Comparison of ENCODE assay signal across 21 cellular contexts in genomic region chr10:29586509-29586908, GRCh38. TPM values are rescaled to one million over a fixed set of nuclear protein-coding genes. Genes with fewer than 3 reads are reported as not detected.
DNase-seq lines count a peak whose midpoint lies in the region; ATAC-seq and TF ChIP-seq lines count a peak whose summit lies in the region.
"Had no signal": no experiment of that assay in that cellular context is flagged by ENCODE, and none has a peak within 500 bp of the region (broad histone marks: within the 10 kb centered on the region; RNA-seq: fewer than 3 reads in every experiment).

No MANE protein-coding gene starts in this region.

- H3K4me2 ChIP-seq in IMR-90 (ENCODE audit: low read depth, low read length) = no peak overlapping the region

- intact Hi-C loops in IMR-90 (cut with micrococcal nuclease) (no loop called here), testis (cut with DNase I; ENCODE audit: low total_unique reads) (no loop called here)

- H3K79me1 ChIP-seq in IMR-90 (ENCODE audit: low read depth in 1 of 2, low read length in 2 of 2) = peaks cover 13 to 78% of the 10 kb centered on the region in 2 experiments

- peaks cover 21% of the 10 kb centered on the region for H3K9me1 ChIP-seq in IMR-90 (ENCODE audit: insufficient read depth, low read length)

- H3K56ac ChIP-seq in IMR-90 (ENCODE audit: extremely low read depth, insufficient read depth, low read length) = no peak overlapping the region

- no peak overlapping the region for H3K27ac ChIP-seq in IMR-90 (ENCODE audit: insufficient read depth, low read length)
- H3K27ac ChIP-seq in testis = peak overlapping the region; percentile 12 to 72
- H3K27ac ChIP-seq: right lobe of liver had no signal

- H2BK5ac ChIP-seq in IMR-90 (ENCODE audit: low read depth, low read length, poor library complexity, severe bottlenecking) = no peak overlapping the region

- TF ChIP-seq RAD21 in IMR-90 (IDR thresholded peaks at IDR 0.05; ENCODE audit: low read length) = no peak

- H3K4me1 ChIP-seq in IMR-90 (ENCODE audit: control insufficient read depth, insufficient read depth, low read length) (peaks cover 26% of the 10 kb centered on the region), testis (peaks cover 35% of the 10 kb centered on the region)

- DNase-seq in IMR-90 (no peak), chondrocyte (ENCODE audit: low spot score) (peak; percentile 42), neural crest cell (ENCODE audit: low read depth, low spot score) (no peak), testis (no peak), SHP77 (lab: John Stamatoyannopoulos, UW) (no peak), RKO (ENCODE audit: low spot score) (no peak)
- no peak for DNase-seq in activated naive CD4-positive, alpha-beta T cell treated with anti-CD3 and anti-CD28 coated beads, Interleukin-2, amount 50 U/mL, for 16 hours
- DNase-seq: activated CD4-positive, alpha-beta T cell treated with anti-CD3 and anti-CD28 coated beads, Interleukin-2, amount 50 U/mL, for 4 hours; activated CD4-positive, CD25-positive, alpha-beta regulatory T cell; activated naive CD4-positive, alpha-beta T cell treated with anti-CD3 and anti-CD28 coated beads for 36 hours; C1 segment of cervical spinal cord; Caco-2; endodermal cell; left lung; naive thymus-derived CD4-positive, alpha-beta T cell; NK-92 treated with Interleukin-12 subunit alpha and Interleukin-12 subunit beta, amount 100 ng/mL, for 24 hours; PC-3; right lobe of liver; stimulated activated CD4-positive, alpha-beta T cell treated with anti-CD3 and anti-CD28 coated beads, Interleukin-4, amount 100 ng/mL, for 4 hours had no signal

- no peak overlapping the region for H3K14ac ChIP-seq in IMR-90 (replicated peaks; ENCODE audit: low read depth, low read length)

- H4K91ac ChIP-seq in IMR-90 (ENCODE audit: insufficient read depth, low read depth, low read length) = no peak overlapping the region

- no peak overlapping the region for H3K4ac ChIP-seq in IMR-90 (ENCODE audit: low read depth, low read length)

- H3K36me3 Mint-ChIP-seq in chondrocyte (ENCODE audit: low read depth) = peaks cover 5% of the 10 kb centered on the region
- H3K36me3 Mint-ChIP-seq in neural crest cell (ENCODE audit: low read depth) = peaks cover 3% of the 10 kb centered on the region
- H3K36me3 Mint-ChIP-seq: stimulated activated memory B cell treated with anti-CD40 and anti-IgM and Interleukin-4, amounts not matched to agents 10 μg/mL and 1 μg/mL and 100 μg/mL, for 72 hours had no signal

- no CpG with 5 or more reads among the region's 4 CpGs for WGBS in IMR-90 (ENCODE audit: extremely low coverage in 2 of 2, insufficient read length in 1 of 2), 2 experiments
- WGBS in testis, 2 donors = 82 to 85% methylated on average over 4 of the region's 4 CpGs

- TF ChIP-seq POLR2A in IMR-90 (IDR thresholded peaks at IDR 0.05; ENCODE audit: low read depth, low read length) = no peak
- TF ChIP-seq POLR2A in testis (IDR thresholded peaks at IDR 0.05) = no peak

- TF ChIP-seq CTCF in IMR-90 (conservative IDR thresholded peaks at IDR 0.05; ENCODE audit: low read depth, low read length) (no peak), chondrocyte (IDR thresholded peaks at IDR 0.05) (no peak), neural crest cell (conservative IDR thresholded peaks at IDR 0.05) (no peak), testis (IDR thresholded peaks at IDR 0.05) (no peak)

- no peak overlapping the region for H3K18ac ChIP-seq in IMR-90 (ENCODE audit: low read depth, low read length)

- no peak overlapping the region for H4K8ac ChIP-seq in IMR-90 (ENCODE audit: low read depth in 2 of 2, low read length in 2 of 2)

- H2AFZ ChIP-seq in IMR-90 (replicated peaks; ENCODE audit: low read length, poor library complexity) = no peak overlapping the region

- no peak for ATAC-seq in IMR-90 (ENCODE audit: low read depth)
- ATAC-seq: left lung; naive thymus-derived CD4-positive, alpha-beta T cell; stimulated activated memory B cell treated with anti-CD40 and anti-IgM and Interleukin-4, amounts not matched to agents 10 μg/mL and 1 μg/mL and 100 μg/mL, for 72 hours had no signal

- H3K4me3 ChIP-seq in IMR-90 (ENCODE audit: insufficient read depth, low read depth, low read length) (no peak overlapping the region), testis (no peak overlapping the region)
- H3K4me3 ChIP-seq: left lung, right lobe of liver had no signal

- no peak overlapping the region for H2AK9ac ChIP-seq in IMR-90 (replicated peaks; ENCODE audit: low read depth, low read length, poor library complexity)

- peaks cover 15% of the 10 kb centered on the region; the same call in 1 of the 2 replicates for H4K20me1 ChIP-seq in IMR-90 (ENCODE audit: insufficient read depth, low read length)

- H3K27me3 ChIP-seq in IMR-90 (ENCODE audit: control insufficient read depth, insufficient read depth, low read length) = no peaks in the 10 kb centered on the region
- no peaks in the 10 kb centered on the region for H3K27me3 ChIP-seq in testis
- H3K27me3 ChIP-seq: left lung, right lobe of liver had no signal

- peaks cover 2% of the 10 kb centered on the region; the same call in 1 of the 2 replicates for H3K36me3 ChIP-seq in IMR-90 (ENCODE audit: control insufficient read depth, insufficient read depth, low read length)
- H3K36me3 ChIP-seq in testis (ENCODE audit: low read depth, missing control alignments) = no peaks in the 10 kb centered on the region
- H3K36me3 ChIP-seq: right lobe of liver had no signal

- H3K27ac Mint-ChIP-seq in chondrocyte (ENCODE audit: unreplicated experiment) (peak overlapping the region; percentile 34), neural crest cell (ENCODE audit: unreplicated experiment) (peak overlapping the region; percentile 37)
- H3K27ac Mint-ChIP-seq: activated naive CD4-positive, alpha-beta T cell treated with anti-CD3 and anti-CD28 coated beads for 36 hours; activated T-helper 1 cell treated with anti-CD3 and anti-CD28 coated beads, Interleukin-12 subunit alpha, Interleukin-12 subunit beta, Interleukin-2, Interleukin-4 antibody, amounts not matched to agents 30 ng/mL and 10 ng/mL and 1 ng/mL, durations not matched to agents 14 hours and 24 hours and 36 hours; endodermal cell; naive thymus-derived CD4-positive, alpha-beta T cell; stimulated activated memory B cell treated with anti-CD40 and anti-IgM and Interleukin-4, amounts not matched to agents 10 μg/mL and 1 μg/mL and 100 μg/mL, for 72 hours had no signal

- H3K27me3 Mint-ChIP-seq in chondrocyte (ENCODE audit: low read depth) (no peaks in the 10 kb centered on the region), neural crest cell (ENCODE audit: low read depth) (no peaks in the 10 kb centered on the region)
- H3K27me3 Mint-ChIP-seq: naive thymus-derived CD4-positive, alpha-beta T cell; stimulated activated memory B cell treated with anti-CD40 and anti-IgM and Interleukin-4, amounts not matched to agents 10 μg/mL and 1 μg/mL and 100 μg/mL, for 72 hours had no signal

- H3K4me1 Mint-ChIP-seq in chondrocyte (ENCODE audit: low read depth) (peaks cover 78% of the 10 kb centered on the region), neural crest cell (peaks cover 57% of the 10 kb centered on the region)
- H3K4me1 Mint-ChIP-seq: stimulated activated memory B cell treated with anti-CD40 and anti-IgM and Interleukin-4, amounts not matched to agents 10 μg/mL and 1 μg/mL and 100 μg/mL, for 72 hours had no signal

- no TSS peak for BruUV-seq in IMR-90 (replicated peaks; lab: Mats Ljungman, UMichigan)

- POLR2A ChIA-PET in IMR-90 (lab: Charles Lee; ENCODE audit: unreplicated experiment) = no interaction called here

- no peak overlapping the region for H4K5ac ChIP-seq in IMR-90 (ENCODE audit: low read depth, low read length)

- no peak overlapping the region for H2BK20ac ChIP-seq in IMR-90 (ENCODE audit: low read depth, low read length)

- no peak overlapping the region for H3K23ac ChIP-seq in IMR-90 (ENCODE audit: low read depth, low read length)

- H3K9me3 ChIP-seq in IMR-90 (ENCODE audit: control insufficient read depth, insufficient read depth, low read length) (no peaks in the 10 kb centered on the region), testis (no peaks in the 10 kb centered on the region)
- H3K9me3 ChIP-seq: Caco-2, left lung, right lobe of liver had no signal

- no peak overlapping the region for H2BK15ac ChIP-seq in IMR-90 (ENCODE audit: low read depth, low read length)

- in situ Hi-C loops in IMR-90 (cut with MboI; ENCODE audit: low sequenced_read_pairs) = no loop called here

- H3K9ac ChIP-seq in IMR-90 (ENCODE audit: low read depth, low read length) = no peak overlapping the region

- H2BK120ac ChIP-seq in IMR-90 (ENCODE audit: low read depth, low read length) = no peak overlapping the region

- H3K9me3 Mint-ChIP-seq in chondrocyte (ENCODE audit: low read depth) (no peaks in the 10 kb centered on the region), neural crest cell (peaks cover 3% of the 10 kb centered on the region)
- H3K9me3 Mint-ChIP-seq: activated naive CD4-positive, alpha-beta T cell treated with anti-CD3 and anti-CD28 coated beads for 36 hours; activated T-helper 1 cell treated with anti-CD3 and anti-CD28 coated beads, Interleukin-12 subunit alpha, Interleukin-12 subunit beta, Interleukin-2, Interleukin-4 antibody, amounts not matched to agents 30 ng/mL and 10 ng/mL and 1 ng/mL, durations not matched to agents 14 hours and 24 hours and 36 hours; naive thymus-derived CD4-positive, alpha-beta T cell had no signal

- no peak overlapping the region for H3K4me3 Mint-ChIP-seq in chondrocyte (ENCODE audit: unreplicated experiment)
- peak overlapping the region; percentile 32 for H3K4me3 Mint-ChIP-seq in neural crest cell
- H3K4me3 Mint-ChIP-seq: activated naive CD4-positive, alpha-beta T cell treated with anti-CD3 and anti-CD28 coated beads for 36 hours; activated T-helper 1 cell treated with anti-CD3 and anti-CD28 coated beads, Interleukin-12 subunit alpha, Interleukin-12 subunit beta, Interleukin-2, Interleukin-4 antibody, amounts not matched to agents 30 ng/mL and 10 ng/mL and 1 ng/mL, durations not matched to agents 14 hours and 24 hours and 36 hours; endodermal cell; naive thymus-derived CD4-positive, alpha-beta T cell; stimulated activated memory B cell treated with anti-CD40 and anti-IgM and Interleukin-4, amounts not matched to agents 10 μg/mL and 1 μg/mL and 100 μg/mL, for 72 hours had no signal

- CTCF ChIA-PET in IMR-90 (lab: Yijun Ruan, JAX) = no interaction called here

- 0 out of 2 replicates have a peak overlapping the region, but pooled peaks have one; percentile 17 for H2AK5ac ChIP-seq in IMR-90 (ENCODE audit: low read depth, low read length)

- dilution Hi-C loops in IMR-90 (cut with HindIII; ENCODE audit: low sequenced_read_pairs, unreplicated experiment) = no loop called here

RNA-seq across cellular contexts. Expression of gene SVIL, which starts 48.3 kb away (rescaled TPM):
- total RNA-seq in IMR-90 (2012; rRNA removed) = 11.5 and 13.6 TPM in 2 replicates
- polyA plus RNA-seq in IMR-90 (2012; rRNA removed) = 10.9 and 11.6 TPM in 2 replicates
- 4.9 and 6.7 TPM in 2 replicates for polyA plus RNA-seq in IMR-90 (2012; cell fraction: cytosol; rRNA removed)
- 19.7 and 44.0 TPM in 2 replicates for polyA plus RNA-seq in IMR-90 (2012; cell fraction: nucleus; rRNA removed; ENCODE audit: low replicate concordance)
- 112 to 136 TPM (median 118 TPM) in 3 replicates for total RNA-seq in chondrocyte
- total RNA-seq in neural crest cell = 57.5 and 57.7 TPM in 2 replicates
- total RNA-seq in testis = 10 to 100 TPM; 63.1 to 67.6 TPM
- 44.7 TPM for polyA plus RNA-seq in testis (ENCODE audit: insufficient read depth, low read depth, low replicate concordance)
